In the genomic region with DNA sequence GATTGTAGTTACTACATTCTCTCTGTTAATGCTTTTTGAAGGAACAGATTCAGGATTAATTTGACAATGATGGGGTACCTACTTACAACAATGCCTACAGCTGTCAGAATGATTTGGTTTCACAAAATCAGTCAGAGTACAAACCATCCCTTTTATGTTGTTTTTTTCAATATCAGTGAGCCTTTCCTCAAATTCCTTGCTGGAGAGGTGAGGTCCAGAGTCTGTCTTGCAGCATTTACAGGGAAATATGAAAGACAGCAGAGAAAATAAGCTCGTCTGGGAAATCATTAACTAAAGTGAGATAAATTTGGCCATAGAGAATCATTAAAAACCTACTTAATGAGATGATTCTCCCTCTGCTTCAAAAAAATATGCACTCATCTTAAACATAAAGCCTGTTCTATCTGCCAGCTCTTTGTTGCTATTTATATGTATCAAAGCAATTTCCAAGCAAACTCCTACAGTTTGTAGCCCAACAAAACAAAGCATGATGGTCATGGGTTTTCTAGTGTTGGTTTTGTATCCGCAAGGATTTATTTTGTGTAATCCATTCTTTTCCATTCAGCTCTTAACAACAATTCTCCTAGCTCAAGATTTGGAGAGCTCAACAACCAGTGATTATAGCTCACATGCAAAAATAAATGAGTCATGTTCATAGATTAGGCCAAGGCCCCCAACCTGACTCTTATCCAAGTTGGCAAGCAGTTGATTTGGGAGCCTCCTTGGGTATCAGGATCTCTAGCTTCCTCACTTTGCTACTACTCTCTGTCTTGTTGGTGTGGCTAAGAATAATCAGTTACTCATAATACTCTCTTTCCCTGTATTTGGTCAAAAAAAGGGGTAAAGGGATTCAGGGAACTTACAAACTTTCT, we compare ENCODE assay signal across 16 cellular contexts.
DNase-seq lines count a peak whose midpoint lies in the region; TF ChIP-seq lines count a peak whose summit lies in the region.
"Had no signal": no experiment of that assay in that cellular context is flagged by ENCODE, and none has a peak within 500 bp of the region (broad histone marks: within the 10 kb centered on the region; RNA-seq: fewer than 3 reads in every experiment).

No MANE protein-coding gene starts in this region.

- H4K20me1 ChIP-seq in fibroblast of lung (ENCODE audit: control insufficient read depth, extremely low read depth, insufficient read depth, low read length): no peaks in the 10 kb centered on the region

- no peak overlapping the region for H3K4me2 ChIP-seq in fibroblast of lung (ENCODE audit: extremely low read depth, insufficient read depth, low read length)

- WGBS in ovary, 3 donors: 22 to 28% (median 28%) methylated on average over 2 of the region's 2 CpGs

- no peak overlapping the region for H3K27ac ChIP-seq in fibroblast of lung (ENCODE audit: insufficient read depth, low read length)
- H3K27ac ChIP-seq in ovary: peak overlapping the region in 1 of 2 donors; percentile 45
- no peak overlapping the region for H3K27ac ChIP-seq in caudate nucleus (ENCODE audit: low read depth, low read length)
- H3K27ac ChIP-seq: SJSA1, stomach had no signal

- no peak for TF ChIP-seq EP300 in ovary (IDR thresholded peaks at IDR 0.05)

- intact Hi-C loops in ovary (cut with DNase I): no loop called here

- no peak for TF ChIP-seq CTCF in fibroblast of lung (conservative IDR thresholded peaks at IDR 0.05 in 1 of 2, IDR thresholded peaks at IDR 0.05 in 1 of 2; ENCODE audit: low read depth in 1 of 2, low read length in 2 of 2)
- no peak for TF ChIP-seq CTCF in ovary (IDR thresholded peaks at IDR 0.05)
- TF ChIP-seq CTCF in GM13977 (IDR thresholded peaks at IDR 0.05; ENCODE audit: extremely low read depth, insufficient read depth, missing control alignments): no peak

- H3K4me1 ChIP-seq in fibroblast of lung (ENCODE audit: control insufficient read depth, extremely low read depth, insufficient read depth, low read length): no peaks in the 10 kb centered on the region
- no peaks in the 10 kb centered on the region for H3K4me1 ChIP-seq in ovary (ENCODE audit: insufficient read depth)
- H3K4me1 ChIP-seq: BE2C, stomach had no signal

- in situ Hi-C loops in GM13977 (cut with MboI; ENCODE audit: low pct_unique_long_range_greater_than_20kb, low sequenced_read_pairs, unreplicated experiment): no loop called here

- peak; percentile 9 for DNase-seq in COLO829 (ENCODE audit: low spot score)
- DNase-seq in OCI-M1 (lab: John Stamatoyannopoulos, UW): peak; percentile 40
- DNase-seq in fibroblast of lung (ENCODE audit: low read depth in 2 of 2): peak; percentile 42 to 55
- DNase-seq in ovary: peak; percentile 29 to 58 (median 34)
- DNase-seq in 8988T: no peak
- DNase-seq in NK-92 treated with Interleukin-12 subunit alpha and Interleukin-12 subunit beta, amount 100 ng/mL, for 24 hours (lab: John Stamatoyannopoulos, UW): no peak
- no peak for DNase-seq in GM13977 (ENCODE audit: low spot score)
- DNase-seq in caudate nucleus (lab: John Stamatoyannopoulos, UW): no peak
- DNase-seq: activated CD4-positive, alpha-beta T cell treated with anti-CD3 and anti-CD28 coated beads for 48 hours; activated naive CD4-positive, alpha-beta T cell treated with anti-CD3 and anti-CD28 coated beads, Interleukin-2, amount 10 ng/mL, durations not matched to agents 7 days and 5 days; BE2C; endodermal cell; NCI-H1105 treated with DMSO at 0.1 percent for 48 hours; NCI-H2171 treated with DMSO at 0.1 percent for 48 hours; stomach had no signal

- TF ChIP-seq POLR2A in ovary (IDR thresholded peaks at IDR 0.05): no peak

- H3K4me3 ChIP-seq in fibroblast of lung (replicated peaks in 1 of 4; ENCODE audit: control extremely low read depth in 1 of 4, insufficient read depth in 1 of 4, low read depth in 3 of 4, low read length in 4 of 4) (no peak overlapping the region), ovary (no peak overlapping the region)
- H3K4me3 ChIP-seq: SJSA1, stomach had no signal

- no peak overlapping the region for H2AFZ ChIP-seq in fibroblast of lung (ENCODE audit: low read length)

- H3K9me3 ChIP-seq in fibroblast of lung (ENCODE audit: control insufficient read depth, insufficient read depth, low read depth, low read length): no peaks in the 10 kb centered on the region
- H3K9me3 ChIP-seq in ovary: no peaks in the 10 kb centered on the region
- H3K9me3 ChIP-seq: BE2C, SJSA1, stomach had no signal

- H3K27me3 ChIP-seq in fibroblast of lung (ENCODE audit: control insufficient read depth, insufficient read depth, low read length) (no peaks in the 10 kb centered on the region), ovary (no peaks in the 10 kb centered on the region)
- H3K27me3 ChIP-seq: BE2C, SJSA1, stomach had no signal

- H3K36me3 ChIP-seq in fibroblast of lung (ENCODE audit: control insufficient read depth, insufficient read depth, low read length): no peaks in the 10 kb centered on the region
- H3K36me3 ChIP-seq in ovary: no peaks in the 10 kb centered on the region
- H3K36me3 ChIP-seq: BE2C, SJSA1, stomach had no signal

- H3K9ac ChIP-seq in fibroblast of lung (ENCODE audit: insufficient read depth, low read length): no peak overlapping the region

- H3K79me2 ChIP-seq in fibroblast of lung (ENCODE audit: control insufficient read depth, insufficient read depth, low read length): no peaks in the 10 kb centered on the region

Comparison
In these comparisons a context has a peak if more than half of its experiments do, and no peak if none do; other contexts are left out.
1. DNase-seq: peak in COLO829 (single experiment), OCI-M1 (single experiment), fibroblast of lung (2 of 2) and ovary (5 of 5); none in 8988T (single experiment), NK-92 treated with Interleukin-12 subunit alpha and Interleukin-12 subunit beta, amount 100 ng/mL, for 24 hours (single experiment), GM13977 (single experiment) and caudate nucleus (0 of 61).